ENCODE assay signal across 30 cellular contexts in genomic region chr18:11665146-11665545, GRCh38. TPM values are rescaled to one million over a fixed set of nuclear protein-coding genes. Genes with fewer than 3 reads are reported as not detected.
"Had no signal": no experiment of that assay in that cellular context is flagged by ENCODE, and none has a peak within 500 bp of the region (broad histone marks: within the 10 kb centered on the region; RNA-seq: fewer than 3 reads in every experiment).

No MANE protein-coding gene starts in this region.

- H3K9me3 Mint-ChIP-seq: mesothelial cell of epicardium had no signal

- DNase-seq: dermis blood vessel endothelial cell; dorsolateral prefrontal cortex; effector CD4-positive, alpha-beta T cell; effector memory CD4-positive, alpha-beta T cell; erythroblast; esophagus squamous epithelium; foreskin fibroblast; foreskin melanocyte; gastrocnemius medialis; glutamatergic neuron; heart right ventricle; hippocampal formation; kidney; kidney glomerular epithelial cell; left colon; left ventricle myocardium superior; lower lobe of right lung; mesenchymal stem cell; mucosa of descending colon had no signal

- H3K4me3 Mint-ChIP-seq: mesothelial cell of epicardium had no signal

- H3K4me1 ChIP-seq: gastrocnemius medialis, heart right ventricle, lower lobe of right lung had no signal

- H3K36me3 Mint-ChIP-seq: mesothelial cell of epicardium had no signal

- H3K27ac ChIP-seq: coronary artery, dorsolateral prefrontal cortex, epithelial cell of prostate, esophagus squamous epithelium, gastrocnemius medialis, heart right ventricle, lower lobe of right lung had no signal

- H3K4me3 ChIP-seq: coronary artery, dorsolateral prefrontal cortex, esophagus squamous epithelium, gastrocnemius medialis, heart right ventricle, lower lobe of right lung, mucosa of descending colon had no signal

- H3K36me3 ChIP-seq: esophagus squamous epithelium, gastrocnemius medialis, heart right ventricle, lower lobe of right lung had no signal

- H3K27me3 ChIP-seq: gastrocnemius medialis had no signal

- ATAC-seq: esophagus mucosa, gastrocnemius medialis, heart right ventricle, left colon, left lobe of liver, left ventricle myocardium superior, lower lobe of right lung, mucosa of descending colon had no signal

- H3K27ac Mint-ChIP-seq: mesothelial cell of epicardium had no signal

- H3K9me3 ChIP-seq: esophagus squamous epithelium, gastrocnemius medialis, heart right ventricle, lower lobe of right lung, mucosa of descending colon had no signal

RNA-seq across cellular contexts. Expression of gene SLC35G4, which starts 55.8 kb away (rescaled TPM):
- total RNA-seq: cerebellum, dermis blood vessel endothelial cell, dorsolateral prefrontal cortex, esophagus mucosa, esophagus squamous epithelium, gastrocnemius medialis, glomerular endothelial cell, heart right ventricle, kidney, left colon, left lobe of liver, left ventricle myocardium superior, lower leg skin, lower lobe of right lung, lung microvascular endothelial cell, mesenteric fat pad, mesothelial cell of epicardium, mucosa of descending colon, myocyte had no signal
- polyA plus RNA-seq: heart right ventricle had no signal
